ENCODE assay signal across 8 cellular contexts in genomic region chr5:154646841-154647759, GRCh38.
A peak's percentile ranks its signal among the peaks of the same experiment; 100 is the strongest.
DNase-seq lines count a peak whose midpoint lies in the region; ATAC-seq and TF ChIP-seq lines count a peak whose summit lies in the region.

No MANE protein-coding gene starts in this region.

- POLR2A ChIA-PET in RWPE1 (lab: Yijun Ruan, JAX; ENCODE audit: low non-redundant PET) (no interaction called here), HEK293T (lab: Yijun Ruan, JAX) (no interaction called here)

- no peaks in the 10 kb centered on the region for H3K9me2 ChIP-seq in OCI-LY1 (ENCODE audit: low read depth, low read length)

- CTCF ChIA-PET in RWPE1 (lab: Yijun Ruan, JAX), result interaction anchor here (0.5 to 0.6 kb wide), 2 partner anchors 127 to 325 kb away, joined by 3 read pairs; no protein-coding TSS in a partner anchor
- CTCF ChIA-PET in HEK293T (lab: Yijun Ruan, JAX), result interaction anchor here (0.6 kb wide), 1 partner anchor 396 kb away, joined by 3 read pairs; no protein-coding TSS in a partner anchor

- no peaks in the 10 kb centered on the region for H4K20me1 ChIP-seq in OCI-LY1 (ENCODE audit: insufficient read depth, low read length)

- H3K79me2 ChIP-seq in OCI-LY1 (ENCODE audit: insufficient read depth, low read length), result no peaks in the 10 kb centered on the region

- H3K4me2 ChIP-seq in OCI-LY1 (ENCODE audit: low read length), result peak overlapping the region; percentile 67

- DNase-seq in ELF-1 (ENCODE audit: low read depth, low spot score) (peak; percentile 87), dorsolateral prefrontal cortex (peak in 2 of 10 donors; percentile 4 to 43), lung microvascular endothelial cell (ENCODE audit: low read depth in 2 of 2) (peak; percentile 16 to 31), testis (peak; percentile 51), RWPE1 (ENCODE audit: low spot score) (no peak), HEK293T (ENCODE audit: extremely low spot score) (no peak)

- H3K27me3 ChIP-seq in OCI-LY1 (ENCODE audit: insufficient read depth, low read length) (no peaks in the 10 kb centered on the region; the same call in 1 of the 2 replicates), dorsolateral prefrontal cortex (peaks cover 0 to 2% (median 0%) of the 10 kb centered on the region in 45 donors), testis (no peaks in the 10 kb centered on the region)

- 0 out of 2 replicates have a peak, but pooled peaks cover 2% of the 10 kb centered on the region for H3K9me3 ChIP-seq in OCI-LY1 (ENCODE audit: low read length)
- H3K9me3 ChIP-seq in testis, result no peaks in the 10 kb centered on the region

- WGBS in testis, 2 donors, result 11 to 18% methylated on average over 48 to 55 of the region's 55 CpGs

- peaks cover 13% of the 10 kb centered on the region for H3K4me1 ChIP-seq in OCI-LY1 (ENCODE audit: insufficient read depth, low read length, severe bottlenecking)
- peaks cover 6% of the 10 kb centered on the region for H3K4me1 ChIP-seq in testis

- TF ChIP-seq CTCF in OCI-LY1 (IDR thresholded peaks at IDR 0.05; ENCODE audit: low read length) (no peak), dorsolateral prefrontal cortex (IDR thresholded peaks at IDR 0.05 in 54 of 56, conservative IDR thresholded peaks at IDR 0.05 in 2 of 56; ENCODE audit: low read depth in 1 of 56, partially characterized antibody in 56 of 56) (no peak), testis (IDR thresholded peaks at IDR 0.05) (peak in 1 of 3 experiments; percentile 7), RWPE1 (conservative IDR thresholded peaks at IDR 0.05; ENCODE audit: low read depth) (no peak)

- H3K36me3 ChIP-seq in OCI-LY1 (ENCODE audit: insufficient read depth, low read length) (no peaks in the 10 kb centered on the region; the same call in 1 of the 2 replicates), testis (ENCODE audit: low read depth, missing control alignments) (no peaks in the 10 kb centered on the region)

- no peak overlapping the region for H3K27ac ChIP-seq in OCI-LY1 (ENCODE audit: low read depth, low read length, poor library complexity, severe bottlenecking)
- no peak overlapping the region for H3K27ac ChIP-seq in dorsolateral prefrontal cortex
- H3K27ac ChIP-seq in testis, result no peak overlapping the region
- H3K27ac ChIP-seq in RWPE1, result no peak overlapping the region

- H2AFZ ChIP-seq in OCI-LY1 (ENCODE audit: low read length), result no peak overlapping the region

- H3K4me3 ChIP-seq in OCI-LY1 (ENCODE audit: low read depth, low read length, poor library complexity, severe bottlenecking) (peak overlapping the region; percentile 42), dorsolateral prefrontal cortex (peak overlapping the region in 58 of 59 donors; percentile 1 to 71 (median 48)), testis (peak overlapping the region; percentile 19 to 29)

- ATAC-seq in GM21423 (IDR thresholded peaks at IDR 0.05; ENCODE audit: unreplicated experiment), result peak; percentile 65

- intact Hi-C loops in dorsolateral prefrontal cortex (cut with DNase I) (loop anchor here in 1 of 2 donors (5.0 kb wide), 1 partner anchor 165 kb away; no protein-coding TSS in a partner anchor), testis (cut with DNase I; ENCODE audit: low total_unique reads) (loop anchor here (5.0 kb wide), 1 partner anchor 165 kb away; no protein-coding TSS in a partner anchor)

- no peak for TF ChIP-seq POLR2A in testis (IDR thresholded peaks at IDR 0.05)

- H3K9ac ChIP-seq in OCI-LY1 (ENCODE audit: low read length), result peak overlapping the region; percentile 11; the same call in 1 of the 2 replicates

- H3F3A ChIP-seq in OCI-LY1 (ENCODE audit: insufficient read depth, low read length), result no peaks in the 10 kb centered on the region

TF ChIP-seq in HEK293T, 16 proteins besides CTCF, POLR2A, EP300 and RAD21:
- no peak for TF ChIP-seq TARDBP (IDR thresholded peaks at IDR 0.05)
- no peak for TF ChIP-seq ARNT (IDR thresholded peaks at IDR 0.05)
- no peak for TF ChIP-seq SP1 (IDR thresholded peaks at IDR 0.05)
- TF ChIP-seq L3MBTL2 (conservative IDR thresholded peaks at IDR 0.05), result no peak
- TF ChIP-seq ELF4 (IDR thresholded peaks at IDR 0.05), result no peak
- TF ChIP-seq HDGF (IDR thresholded peaks at IDR 0.05; ENCODE audit: borderline replicate concordance), result no peak
- TF ChIP-seq SUZ12 (IDR thresholded peaks at IDR 0.05), result no peak
- no peak for TF ChIP-seq FOXK2 (IDR thresholded peaks at IDR 0.05)
- TF ChIP-seq LEF1 (IDR thresholded peaks at IDR 0.05; ENCODE audit: borderline replicate concordance), result no peak
- TF ChIP-seq CTBP1 (IDR thresholded peaks at IDR 0.05; ENCODE audit: borderline replicate concordance), result no peak
- no peak for TF ChIP-seq FOXM1 (IDR thresholded peaks at IDR 0.05; ENCODE audit: borderline replicate concordance)
- TF ChIP-seq PKNOX1 (IDR thresholded peaks at IDR 0.05), result no peak
- TF ChIP-seq FOXA1 (IDR thresholded peaks at IDR 0.05), result no peak
- no peak for TF ChIP-seq NFRKB (IDR thresholded peaks at IDR 0.05)
- no peak for TF ChIP-seq ZNF384 (IDR thresholded peaks at IDR 0.05)
- TF ChIP-seq BHLHE40 (IDR thresholded peaks at IDR 0.05; ENCODE audit: borderline replicate concordance), result no peak

Comparison
In these comparisons a context has a peak if more than half of its experiments do, and no peak if none do; other contexts are left out.
1. DNase-seq: peak in ELF-1 (single experiment), lung microvascular endothelial cell (2 of 2) and testis (single experiment); none in RWPE1 (single experiment) and HEK293T (single experiment).
2. Peak in every context shown above with its lines, with median percentiles within 50 percentile points of each other: H3K4me3 ChIP-seq.